9 cellular contexts compared by ENCODE assay signal in genomic region chr17:82103588-82104451, GRCh38. TPM values are rescaled to one million over a fixed set of nuclear protein-coding genes. Genes with fewer than 3 reads are reported as not detected.
DNase-seq lines count a peak whose midpoint lies in the region; ATAC-seq, FAIRE-seq and TF ChIP-seq lines count a peak whose summit lies in the region.
"Had no signal": no experiment of that assay in that cellular context is flagged by ENCODE, and none has a peak within 500 bp of the region (broad histone marks: within the 10 kb centered on the region; RNA-seq: fewer than 3 reads in every experiment).

No MANE protein-coding gene starts in this region.

- in situ Hi-C loops in K562 (cut with MboI), result no loop called here

- peak; percentile 63 for DNase-seq in HPDE6-E6E7 (ENCODE audit: extremely low spot score)
- peak; percentile 50 to 79 (median 59) for DNase-seq in K562 (ENCODE audit: extremely low read depth in 1 of 4, low spot score in 3 of 4)
- DNase-seq in islet precursor cell, result peak; percentile 98
- DNase-seq in MM.1S, result no peak
- no peak for DNase-seq in inferior parietal cortex (ENCODE audit: extremely low spot score)
- DNase-seq in activated T-cell treated with anti-CD3 and anti-CD28 coated beads for 4 hours, result no peak

- H3K9me3 ChIP-seq in K562 (replicated peaks; ENCODE audit: control insufficient read depth, insufficient read depth, low read depth, low read length), result no peaks in the 10 kb centered on the region
- no peaks in the 10 kb centered on the region for H3K9me3 ChIP-seq in MM.1S (replicated peaks; ENCODE audit: insufficient read depth, low read length)

- peaks cover 16% of the 10 kb centered on the region for H3K79me2 ChIP-seq in K562 (ENCODE audit: control insufficient read depth, insufficient read depth, low read length)
- H3K79me2 ChIP-seq in MM.1S (ENCODE audit: low read length), result peaks cover 24% of the 10 kb centered on the region

- H3K4me1 ChIP-seq in K562 (replicated peaks in 1 of 2; ENCODE audit: control insufficient read depth in 2 of 2, insufficient read depth in 2 of 2, low read length in 2 of 2) (peaks cover 33 to 93% of the 10 kb centered on the region in 2 experiments), MM.1S (ENCODE audit: low read length) (peaks cover 19% of the 10 kb centered on the region)

- H3K27ac ChIP-seq in K562 (ENCODE audit: extremely low read depth, low read depth, low read length), result peak overlapping the region; percentile 39; the same call in 2 of the 3 replicates
- H3K27ac ChIP-seq in skin epidermis, result peak overlapping the region in 11 of 21 experiments; percentile 14 to 71 (median 58)
- no peak overlapping the region for H3K27ac ChIP-seq in MM.1S (ENCODE audit: low read length)
- H3K27ac ChIP-seq: SJSA1 had no signal

- H3K27me3 ChIP-seq in K562 (ENCODE audit: control insufficient read depth in 2 of 2, insufficient read depth in 2 of 2, low read length in 2 of 2) (no peaks in the 10 kb centered on the region), MM.1S (replicated peaks; ENCODE audit: insufficient read depth, low read length) (no peaks in the 10 kb centered on the region)
- H3K27me3 ChIP-seq: SJSA1 had no signal

- peak overlapping the region; percentile 10; the same call in 1 of the 2 replicates for H3K4me2 ChIP-seq in K562 (ENCODE audit: insufficient read depth, low read length)
- H3K4me2 ChIP-seq in MM.1S (ENCODE audit: low read depth, low read length), result no peak overlapping the region

- no TSS peak for BruUV-seq in K562 (replicated peaks; lab: Mats Ljungman, UMichigan)

- H3F3A ChIP-seq in MM.1S (ENCODE audit: insufficient read depth, low read length), result peaks cover 12% of the 10 kb centered on the region; the same call in 1 of the 2 replicates

- H3K9ac ChIP-seq in K562 (ENCODE audit: insufficient read depth in 1 of 2, low read depth in 2 of 2, low read length in 2 of 2) (peak overlapping the region; percentile 13 to 88; a peak in 3 of 4 replicates), MM.1S (ENCODE audit: low read length) (no peak overlapping the region)

- no peak for TF ChIP-seq POLR2A in K562 (conservative IDR thresholded peaks at IDR 0.05)

- no peak for TF ChIP-seq RAD21 in K562 (CRISPR knock-in tag; conservative IDR thresholded peaks at IDR 0.05 in 1 of 2, IDR thresholded peaks at IDR 0.05 in 1 of 2)

- peak; percentile 72 for FAIRE-seq in K562 (lab: Jason Lieb, UNC)

- H2AFZ ChIP-seq in K562 (ENCODE audit: low read depth, low read length), result no peak overlapping the region
- H2AFZ ChIP-seq in MM.1S (ENCODE audit: low read length), result no peak overlapping the region

- H3K36me3 ChIP-seq in K562 (ENCODE audit: control insufficient read depth, insufficient read depth, low read length), result peaks cover 9% of the 10 kb centered on the region; the same call in 2 of the 3 replicates
- H3K36me3 ChIP-seq in MM.1S (replicated peaks; ENCODE audit: insufficient read depth, low read length), result no peaks in the 10 kb centered on the region

- H3K4me3 ChIP-seq in K562, result no peak overlapping the region
- no peak overlapping the region for H3K4me3 ChIP-seq in skin epidermis
- no peak overlapping the region for H3K4me3 ChIP-seq in MM.1S (ENCODE audit: low read length)
- H3K4me3 ChIP-seq: SJSA1 had no signal

- no peak for TF ChIP-seq EP300 in K562 (IDR thresholded peaks at IDR 0.05; ENCODE audit: low read length)

- intact Hi-C loops in K562 (cut with micrococcal nuclease), result no loop called here

- WGBS in K562 (ENCODE audit: insufficient coverage, low coverage, missing lambda C conversion rate), result 21% methylated on average over 24 of the region's 24 CpGs

- no peaks in the 10 kb centered on the region for H3K9me1 ChIP-seq in K562 (ENCODE audit: control insufficient read depth, insufficient read depth, low read length)

- POLR2A ChIA-PET in K562 (lab: Yijun Ruan, JAX), result interaction anchor here (0.5 to 1.2 kb wide), 4 partner anchors 9 to 190 kb away, joined by 3 to 5 read pairs (median 4); no protein-coding TSS in a partner anchor

- no peaks in the 10 kb centered on the region for H4K20me1 ChIP-seq in K562 (replicated peaks; ENCODE audit: control insufficient read depth, insufficient read depth, low read length)
- H4K20me1 ChIP-seq in MM.1S (ENCODE audit: insufficient read depth, low read length), result no peaks in the 10 kb centered on the region

- peak; percentile 51 for ATAC-seq in K562
- ATAC-seq in GM21737 (IDR thresholded peaks at IDR 0.05; ENCODE audit: unreplicated experiment), result no peak

- H3K9me2 ChIP-seq in MM.1S (replicated peaks; ENCODE audit: insufficient read depth, low read length), result no peaks in the 10 kb centered on the region

- CTCF ChIA-PET in K562 (lab: Yijun Ruan, JAX; ENCODE audit: low intra/inter-chr PET ratio), result no interaction called here

- no peak; a peak in 1 of 6 replicates for TF ChIP-seq CTCF in K562 (IDR thresholded peaks at IDR 0.05 in 2 of 3, conservative IDR thresholded peaks at IDR 0.05 in 1 of 3; ENCODE audit: insufficient read depth in 2 of 3, low read depth in 1 of 3, low read length in 3 of 3)
- TF ChIP-seq CTCF in MM.1S (IDR thresholded peaks at IDR 0.05; ENCODE audit: low read length), result no peak

RNA-seq across cellular contexts. Expression of gene FASN, which starts 5.8 kb away (rescaled TPM):
- 343 and 1,124 TPM in 2 replicates for total RNA-seq in K562 (2011; cell fraction: chromatin; rRNA removed; ENCODE audit: low replicate concordance)
- 877 TPM in 2 replicates for total RNA-seq in K562 (2011; cell fraction: nucleolus; rRNA removed)
- total RNA-seq in K562 (2011; cell fraction: nucleoplasm; rRNA removed), result 433 and 475 TPM in 2 replicates
- 214 and 239 TPM in 2 replicates for total RNA-seq in K562 (2014; rRNA removed)
- total RNA-seq in K562 (2014; rRNA removed; fragmentation: Illumina TruSeq; extraction: Trizol), result 11.2 and 13.9 TPM in 2 replicates
- total RNA-seq in K562 (2015; rRNA removed; fragmentation: Illumina TruSeq; extraction: Trizol), result 50.9 and 61.1 TPM in 2 replicates
- total RNA-seq in K562 (2021), result 605 and 663 TPM in 2 replicates
- polyA plus RNA-seq in K562 (2011; rRNA removed), result 49.8 and 133 TPM in 2 replicates
- polyA plus RNA-seq in K562 (2011; cell fraction: cytosol; rRNA removed), result 159 and 260 TPM in 2 replicates
- 627 and 766 TPM in 2 replicates for polyA plus RNA-seq in K562 (2011; cell fraction: nucleus; rRNA removed)
- polyA plus RNA-seq in K562 (2012), result 153 and 283 TPM in 2 replicates
- 49.9 and 181 TPM in 2 replicates for polyA plus RNA-seq in K562 (2014; fragmentation: Illumina TruSeq; extraction: Trizol)
- under 1 TPM; 0.15 to 0.20 TPM for polyA plus RNA-seq in K562 (2014; fragmentation: Nextera tagmentation; extraction: Ambion mirVana)
- 157 and 181 TPM in 2 replicates for polyA plus RNA-seq in K562 (2014; rRNA removed)
- polyA minus RNA-seq in K562 (2011; rRNA and poly(A)+ RNA removed), result 59.1 and 70.2 TPM in 2 replicates
- polyA minus RNA-seq in K562 (2011; cell fraction: cytosol; rRNA and poly(A)+ RNA removed), result 455 and 1,011 TPM in 2 replicates
- polyA minus RNA-seq in K562 (2011; cell fraction: nucleus; rRNA and poly(A)+ RNA removed), result 200 and 251 TPM in 2 replicates

RNA-seq across cellular contexts. Expression of gene DUS1L, which starts 38.2 kb away (rescaled TPM):
- total RNA-seq in K562 (2011; cell fraction: chromatin; rRNA removed; ENCODE audit: low replicate concordance), result 125 and 499 TPM in 2 replicates
- 452 and 491 TPM in 2 replicates for total RNA-seq in K562 (2011; cell fraction: nucleolus; rRNA removed)
- total RNA-seq in K562 (2011; cell fraction: nucleoplasm; rRNA removed), result 177 and 203 TPM in 2 replicates
- 203 and 249 TPM in 2 replicates for total RNA-seq in K562 (2014; rRNA removed)
- 45.0 and 57.5 TPM in 2 replicates for total RNA-seq in K562 (2014; rRNA removed; fragmentation: Illumina TruSeq; extraction: Trizol)
- total RNA-seq in K562 (2015; rRNA removed; fragmentation: Illumina TruSeq; extraction: Trizol), result 83.1 and 83.9 TPM in 2 replicates
- 193 and 209 TPM in 2 replicates for total RNA-seq in K562 (2021)
- polyA plus RNA-seq in K562 (2011; rRNA removed), result 60.1 and 77.0 TPM in 2 replicates
- 62.4 and 118 TPM in 2 replicates for polyA plus RNA-seq in K562 (2011; cell fraction: cytosol; rRNA removed)
- polyA plus RNA-seq in K562 (2011; cell fraction: nucleus; rRNA removed), result 712 and 945 TPM in 2 replicates
- polyA plus RNA-seq in K562 (2012), result 123 and 178 TPM in 2 replicates
- polyA plus RNA-seq in K562 (2014; fragmentation: Illumina TruSeq; extraction: Trizol), result 97.2 and 99.8 TPM in 2 replicates
- 10 to 100 TPM in 1 of 2 experiments, 1 to 10 TPM in 1; 7.8 to 11.3 TPM for polyA plus RNA-seq in K562 (2014; fragmentation: Nextera tagmentation; extraction: Ambion mirVana)
- polyA plus RNA-seq in K562 (2014; rRNA removed), result 201 and 210 TPM in 2 replicates
- polyA minus RNA-seq in K562 (2011; rRNA and poly(A)+ RNA removed), result 17.2 and 22.2 TPM in 2 replicates
- polyA minus RNA-seq in K562 (2011; cell fraction: cytosol; rRNA and poly(A)+ RNA removed), result 54.0 and 54.3 TPM in 2 replicates
- 179 and 184 TPM in 2 replicates for polyA minus RNA-seq in K562 (2011; cell fraction: nucleus; rRNA and poly(A)+ RNA removed)

RNA-seq across cellular contexts. Expression of gene GPS1, which starts 52.1 kb away (rescaled TPM):
- 57.5 and 207 TPM in 2 replicates for total RNA-seq in K562 (2011; cell fraction: chromatin; rRNA removed; ENCODE audit: low replicate concordance)
- total RNA-seq in K562 (2011; cell fraction: nucleolus; rRNA removed), result 178 and 205 TPM in 2 replicates
- total RNA-seq in K562 (2011; cell fraction: nucleoplasm; rRNA removed), result 87.8 and 88.8 TPM in 2 replicates
- total RNA-seq in K562 (2014; rRNA removed), result 137 and 183 TPM in 2 replicates
- total RNA-seq in K562 (2014; rRNA removed; fragmentation: Illumina TruSeq; extraction: Trizol), result 17.5 and 26.3 TPM in 2 replicates
- 69.9 and 72.5 TPM in 2 replicates for total RNA-seq in K562 (2015; rRNA removed; fragmentation: Illumina TruSeq; extraction: Trizol)
- 162 and 167 TPM in 2 replicates for total RNA-seq in K562 (2021)
- polyA plus RNA-seq in K562 (2011; rRNA removed), result 57.0 and 88.5 TPM in 2 replicates
- 94.2 and 226 TPM in 2 replicates for polyA plus RNA-seq in K562 (2011; cell fraction: cytosol; rRNA removed)
- 212 and 255 TPM in 2 replicates for polyA plus RNA-seq in K562 (2011; cell fraction: nucleus; rRNA removed)
- 103 and 115 TPM in 2 replicates for polyA plus RNA-seq in K562 (2012)
- polyA plus RNA-seq in K562 (2014; fragmentation: Illumina TruSeq; extraction: Trizol), result 74.5 and 111 TPM in 2 replicates
- polyA plus RNA-seq in K562 (2014; fragmentation: Nextera tagmentation; extraction: Ambion mirVana), result 10 to 100 TPM in 1 of 2 experiments, 1 to 10 TPM in 1; 3.1 to 13.4 TPM
- polyA plus RNA-seq in K562 (2014; rRNA removed), result 112 and 123 TPM in 2 replicates
- polyA minus RNA-seq in K562 (2011; rRNA and poly(A)+ RNA removed), result 31.9 and 46.4 TPM in 2 replicates
- polyA minus RNA-seq in K562 (2011; cell fraction: cytosol; rRNA and poly(A)+ RNA removed), result 71.4 and 74.6 TPM in 2 replicates
- 72.3 and 75.2 TPM in 2 replicates for polyA minus RNA-seq in K562 (2011; cell fraction: nucleus; rRNA and poly(A)+ RNA removed)

RNA-seq across cellular contexts. Expression of gene RFNG, which starts 52.2 kb away (rescaled TPM):
- total RNA-seq in K562 (2011; cell fraction: chromatin; rRNA removed; ENCODE audit: low replicate concordance), result 23.1 and 61.7 TPM in 2 replicates
- 74.4 and 74.9 TPM in 2 replicates for total RNA-seq in K562 (2011; cell fraction: nucleolus; rRNA removed)
- 36.5 and 40.5 TPM in 2 replicates for total RNA-seq in K562 (2011; cell fraction: nucleoplasm; rRNA removed)
- total RNA-seq in K562 (2014; rRNA removed) (23.6 and 28.4 TPM in 2 replicates), K562 (2014; rRNA removed; fragmentation: Illumina TruSeq; extraction: Trizol) (6.5 and 9.5 TPM in 2 replicates), K562 (2015; rRNA removed; fragmentation: Illumina TruSeq; extraction: Trizol) (11.1 and 14.3 TPM in 2 replicates), K562 (2021) (26.9 and 30.2 TPM in 2 replicates)
- polyA plus RNA-seq in K562 (2011; rRNA removed) (9.2 and 17.2 TPM in 2 replicates), K562 (2014; fragmentation: Illumina TruSeq; extraction: Trizol) (9.0 and 18.5 TPM in 2 replicates), K562 (2014; fragmentation: Nextera tagmentation; extraction: Ambion mirVana) (under 1 TPM; 0.32 to 0.66 TPM), K562 (2014; rRNA removed) (32.6 and 32.8 TPM in 2 replicates)
- 12.2 and 23.8 TPM in 2 replicates for polyA plus RNA-seq in K562 (2011; cell fraction: cytosol; rRNA removed)
- polyA plus RNA-seq in K562 (2011; cell fraction: nucleus; rRNA removed), result 144 and 164 TPM in 2 replicates
- polyA plus RNA-seq in K562 (2012), result 16.9 and 35.2 TPM in 2 replicates
- polyA minus RNA-seq in K562 (2011; rRNA and poly(A)+ RNA removed), result 2.0 TPM in 2 replicates
- 11.7 and 13.1 TPM in 2 replicates for polyA minus RNA-seq in K562 (2011; cell fraction: cytosol; rRNA and poly(A)+ RNA removed)
- polyA minus RNA-seq in K562 (2011; cell fraction: nucleus; rRNA and poly(A)+ RNA removed), result 11.4 and 14.3 TPM in 2 replicates

Comparison
In these comparisons a context has a peak if more than half of its experiments do, and no peak if none do; other contexts are left out.
1. DNase-seq: peak in HPDE6-E6E7 (single experiment), K562 (4 of 4) and islet precursor cell (single experiment); none in MM.1S (single experiment), inferior parietal cortex (single experiment) and activated T-cell treated with anti-CD3 and anti-CD28 coated beads for 4 hours (single experiment).